ENCODE assay signal across 9 cellular contexts in the genomic region with DNA sequence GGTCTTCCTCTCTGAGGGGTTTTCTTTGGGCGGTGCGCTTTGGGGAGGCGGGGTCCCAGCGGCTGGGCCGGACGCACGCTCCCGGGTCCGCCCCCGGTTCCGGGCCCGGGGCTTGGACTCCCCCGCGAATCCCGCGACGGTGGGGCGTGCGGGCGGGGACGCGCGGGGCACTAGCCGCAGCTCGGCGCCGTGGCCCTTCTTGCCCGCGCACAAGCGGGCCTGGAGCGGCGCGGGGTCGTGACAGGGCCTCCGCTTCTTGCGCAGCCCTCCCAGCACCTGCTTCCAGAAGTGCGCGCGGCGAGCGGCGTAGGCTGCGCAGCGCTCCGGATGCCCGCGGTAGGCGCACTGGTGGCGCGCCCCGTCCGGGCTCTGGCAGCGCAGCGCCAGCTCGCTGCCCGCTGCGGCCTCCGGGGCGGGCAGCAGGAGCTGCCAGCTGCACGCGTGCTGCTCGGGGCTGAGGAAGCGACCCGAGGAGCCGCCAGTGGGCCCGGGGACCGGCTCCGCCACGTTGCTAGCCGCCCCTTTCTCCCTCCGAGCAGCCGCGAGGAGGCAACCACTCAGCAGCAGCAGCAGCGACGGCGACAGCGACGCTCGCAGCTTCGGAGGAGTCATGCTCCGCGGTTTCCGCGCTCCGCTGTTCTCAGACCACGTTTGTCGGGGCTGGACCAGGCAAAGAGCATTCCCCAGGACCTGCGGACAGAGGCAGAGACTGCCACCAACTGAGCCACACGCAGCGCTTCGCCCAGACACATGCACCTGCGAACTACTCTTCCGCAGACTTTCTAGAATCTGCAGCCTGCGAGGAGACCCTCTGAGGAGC. TPM values are rescaled to one million over a fixed set of nuclear protein-coding genes. Genes with fewer than 3 reads are reported as not detected.
A peak's percentile ranks its signal among the peaks of the same experiment; 100 is the strongest.
DNase-seq lines count a peak whose midpoint lies in the region; ATAC-seq and TF ChIP-seq lines count a peak whose summit lies in the region.
"Had no signal": no experiment of that assay in that cellular context is flagged by ENCODE, and none has a peak within 500 bp of the region (broad histone marks: within the 10 kb centered on the region; RNA-seq: fewer than 3 reads in every experiment).

No MANE protein-coding gene starts in this region.

- peak; percentile 54 for TF ChIP-seq POLR2A in right lobe of liver (IDR thresholded peaks at IDR 0.05)

- peak overlapping the region; percentile 68 for H3K4me3 ChIP-seq in BE2C (ENCODE audit: low read depth, low read length)
- H3K4me3 ChIP-seq in right lobe of liver: peak overlapping the region; percentile 50 to 83 (median 74)

- peaks cover 5% of the 10 kb centered on the region for H3K27me3 ChIP-seq in BE2C
- no peaks in the 10 kb centered on the region for H3K27me3 ChIP-seq in right lobe of liver

- DNase-seq in BE2C (peak; percentile 79), NCI-H446 treated with DMSO at 0.1 percent for 48 hours (lab: John Stamatoyannopoulos, UW) (peak; percentile 49), right lobe of liver (peak; percentile 78 to 82 (median 82))
- DNase-seq in activated CD4-positive, alpha-beta T cell treated with anti-CD3 and anti-CD28 coated beads for 48 hours: peak; percentile 82
- DNase-seq in stimulated activated CD4-positive, alpha-beta T cell treated with anti-CD3 and anti-CD28 coated beads, Interleukin-4, amount 100 ng/mL, for 4 hours: peak; percentile 63 to 66

- H3K4me1 ChIP-seq in BE2C: no peaks in the 10 kb centered on the region
- peaks cover 0 to 6% (median 0%) of the 10 kb centered on the region in 4 donors for H3K4me1 ChIP-seq in right lobe of liver

- peaks cover 18% of the 10 kb centered on the region for H3K4me1 Mint-ChIP-seq in dendritic cell treated with granulocyte-macrophage colony-stimulating factor and Interleukin-4, amounts not matched to agents 40 ng/mL and 50 ng/mL, for 4 days (ENCODE audit: low read depth)

- WGBS in right lobe of liver (ENCODE audit: insufficient coverage, low coverage, low lambda C conversion rate, missing lambda C conversion rate): 0% methylated on average over 18 of the region's 94 CpGs

- peak overlapping the region; percentile 83 for H3K4me3 Mint-ChIP-seq in dendritic cell treated with granulocyte-macrophage colony-stimulating factor and Interleukin-4, amounts not matched to agents 40 ng/mL and 50 ng/mL, for 4 days

- peak; percentile 29 for TF ChIP-seq CTCF in BE2C (IDR thresholded peaks at IDR 0.05; ENCODE audit: low read depth, low read length)
- peak; percentile 27 to 54 (median 43) for TF ChIP-seq CTCF in right lobe of liver (IDR thresholded peaks at IDR 0.05)

- H3K9me3 ChIP-seq in BE2C: no peaks in the 10 kb centered on the region
- no peaks in the 10 kb centered on the region for H3K9me3 ChIP-seq in right lobe of liver

- ATAC-seq in GM19025 (IDR thresholded peaks at IDR 0.05; ENCODE audit: low read depth, unreplicated experiment) (peak; percentile 90), HG03196 (IDR thresholded peaks at IDR 0.05; ENCODE audit: unreplicated experiment) (peak; percentile 85), right lobe of liver (peak; percentile 92 to 96 (median 94))

- H3K27ac ChIP-seq in right lobe of liver: peak overlapping the region; percentile 20 to 52 (median 34)
- H3K27ac ChIP-seq: epithelial cell of prostate had no signal

- H3K36me3 ChIP-seq in BE2C: no peaks in the 10 kb centered on the region
- H3K36me3 ChIP-seq in right lobe of liver: no peaks in the 10 kb centered on the region

- H3K36me3 Mint-ChIP-seq in dendritic cell treated with granulocyte-macrophage colony-stimulating factor and Interleukin-4, amounts not matched to agents 40 ng/mL and 50 ng/mL, for 4 days (ENCODE audit: low read depth): no peaks in the 10 kb centered on the region

- H3K27ac Mint-ChIP-seq in dendritic cell treated with granulocyte-macrophage colony-stimulating factor and Interleukin-4, amounts not matched to agents 40 ng/mL and 50 ng/mL, for 4 days: peak overlapping the region; percentile 51

- intact Hi-C loops in dendritic cell treated with granulocyte-macrophage colony-stimulating factor and Interleukin-4, amounts not matched to agents 40 ng/mL and 50 ng/mL, for 4 days (cut with micrococcal nuclease): loop anchor here (5.0 to 10.0 kb wide), 2 partner anchors 111 to 274 kb away; partner anchors contain the start of genes PPP1R3C and TNKS2
- intact Hi-C loops in right lobe of liver (cut with DNase I): no loop called here

- no peaks in the 10 kb centered on the region for H3K9me3 Mint-ChIP-seq in dendritic cell treated with granulocyte-macrophage colony-stimulating factor and Interleukin-4, amounts not matched to agents 40 ng/mL and 50 ng/mL, for 4 days

- H3K27me3 Mint-ChIP-seq in dendritic cell treated with granulocyte-macrophage colony-stimulating factor and Interleukin-4, amounts not matched to agents 40 ng/mL and 50 ng/mL, for 4 days: peaks cover 2% of the 10 kb centered on the region

RNA-seq across cellular contexts. Expression of gene FGFBP3, which starts 0.7 kb away (rescaled TPM):
- polyA plus RNA-seq in BE2C (2012; ENCODE audit: insufficient read depth, insufficient read length, low read depth): 8.5 TPM
- under 1 TPM in 5 of 6 experiments, not detected in 1; 0.10 to 0.55 (median 0.20) TPM for total RNA-seq in right lobe of liver

RNA-seq across cellular contexts. Expression of gene BTAF1, which starts 15.0 kb away (rescaled TPM):
- polyA plus RNA-seq in BE2C (2012; ENCODE audit: insufficient read depth, insufficient read length, low read depth): 17.8 TPM
- 10 to 100 TPM; 13.4 to 20.3 (median 17.4) TPM for total RNA-seq in right lobe of liver

Comparison
In these comparisons a context has a peak if more than half of its experiments do, and no peak if none do; other contexts are left out.
1. Peak in every context shown above with its lines: DNase-seq, ATAC-seq, H3K4me3 ChIP-seq and H3K27ac ChIP-seq.